37 cellular contexts compared by ENCODE assay signal in genomic region chr14:62130441-62130840, GRCh38.
DNase-seq lines count a peak whose midpoint lies in the region; ATAC-seq, FAIRE-seq and TF ChIP-seq lines count a peak whose summit lies in the region.
"Had no signal": no experiment of that assay in that cellular context is flagged by ENCODE, and none has a peak within 500 bp of the region (broad histone marks: within the 10 kb centered on the region; RNA-seq: fewer than 3 reads in every experiment).

No MANE protein-coding gene starts in this region.

- intact Hi-C loops in HepG2 (cut with micrococcal nuclease; ENCODE audit: unreplicated experiment) = no loop called here
- intact Hi-C loops in right lobe of liver (cut with DNase I) = loop anchor here in 1 of 2 donors (10.0 kb wide), 1 partner anchor 236 kb away; no protein-coding TSS in a partner anchor
- intact Hi-C loops in GM12878 (cut with micrococcal nuclease; ENCODE audit: unreplicated experiment) = no loop called here
- intact Hi-C loops in thyroid gland (cut with DNase I) = no loop called here

- no peak overlapping the region for H3K4me3 Mint-ChIP-seq in activated naive CD4-positive, alpha-beta T cell treated with anti-CD3 and anti-CD28 coated beads, Interleukin-2, amount 10 ng/mL, durations not matched to agents 7 days and 5 days
- H3K4me3 Mint-ChIP-seq: B cell; CD14-positive monocyte; CD4-positive, alpha-beta memory T cell; CD4-positive, alpha-beta T cell; CD4-positive, CD25-positive, alpha-beta regulatory T cell; CD8-positive, alpha-beta memory T cell; CD8-positive, alpha-beta T cell had no signal

- ATAC-seq in HepG2 = no peak
- ATAC-seq in right lobe of liver = no peak
- no peak for ATAC-seq in GM12878
- ATAC-seq: A549; CD8-positive, alpha-beta T cell had no signal

- no peak for TF ChIP-seq RAD21 in HepG2 (CRISPR knock-in tag; IDR thresholded peaks at IDR 0.05)
- no peak for TF ChIP-seq RAD21 in GM12878 (IDR thresholded peaks at IDR 0.05; ENCODE audit: insufficient read depth, low read depth, low read length)

- FAIRE-seq in HepG2 (lab: Jason Lieb, UNC) = no peak
- FAIRE-seq in GM12878 (lab: Jason Lieb, UNC) = no peak
- peak; percentile 71 for FAIRE-seq in frontal cortex (lab: Jason Lieb, UNC)
- FAIRE-seq: A204.1, A549, D721Med had no signal

- H3K4me1 ChIP-seq in HepG2 (ENCODE audit: insufficient read depth, low read length) (no peaks in the 10 kb centered on the region), right lobe of liver (no peaks in the 10 kb centered on the region), HEK293 (ENCODE audit: control insufficient read depth, insufficient read depth, low read length) (no peaks in the 10 kb centered on the region), GM12878 (ENCODE audit: control insufficient read depth, insufficient read depth, low read length) (no peaks in the 10 kb centered on the region), Peyer's patch (no peaks in the 10 kb centered on the region), thyroid gland (no peaks in the 10 kb centered on the region)
- H3K4me1 ChIP-seq: A549; BE2C; BLaER1; BLaER1 treated with 17β-estradiol and CSF1 and Interleukin-3, amounts not matched to agents 10 nM and 100 nM; Caco-2 had no signal

- no TSS peak for BruUV-seq in HepG2 (replicated peaks; lab: Mats Ljungman, UMichigan)
- no TSS peak for BruUV-seq in GM12878 (replicated peaks; lab: Mats Ljungman, UMichigan)

- WGBS in HepG2 (ENCODE audit: low lambda C conversion rate) = 2% methylated on average over 4 of the region's 4 CpGs
- WGBS in right lobe of liver (ENCODE audit: insufficient coverage, low coverage, low lambda C conversion rate, missing lambda C conversion rate) = 46% methylated on average over 4 of the region's 4 CpGs
- 2% methylated on average over 4 of the region's 4 CpGs for WGBS in GM12878 (ENCODE audit: insufficient coverage, insufficient replicate concordance, low lambda C conversion rate, missing lambda C conversion rate)
- WGBS in thyroid gland, 2 donors = 88 to 89% methylated on average over 4 of the region's 4 CpGs

- H3K27ac Mint-ChIP-seq in activated naive CD4-positive, alpha-beta T cell treated with anti-CD3 and anti-CD28 coated beads, Interleukin-2, amount 10 ng/mL, durations not matched to agents 7 days and 5 days = no peak overlapping the region
- H3K27ac Mint-ChIP-seq: B cell; CD14-positive monocyte; CD4-positive, alpha-beta memory T cell; CD4-positive, alpha-beta T cell; CD4-positive, CD25-positive, alpha-beta regulatory T cell; CD8-positive, alpha-beta memory T cell; CD8-positive, alpha-beta T cell had no signal

- no peak for TF ChIP-seq EP300 in HepG2 (IDR thresholded peaks at IDR 0.05; ENCODE audit: low read depth in 2 of 2, low read length in 2 of 2)
- TF ChIP-seq EP300 in HepG2 (CRISPR knock-in tag; IDR thresholded peaks at IDR 0.05; ENCODE audit: borderline replicate concordance) = no peak
- TF ChIP-seq EP300 in GM12878 (IDR thresholded peaks at IDR 0.05; ENCODE audit: borderline replicate concordance in 1 of 2, control insufficient read depth in 1 of 2, low read depth in 2 of 2, low read length in 2 of 2) = no peak

- peaks cover 24% of the 10 kb centered on the region for H3K27me3 Mint-ChIP-seq in activated naive CD4-positive, alpha-beta T cell treated with anti-CD3 and anti-CD28 coated beads, Interleukin-2, amount 10 ng/mL, durations not matched to agents 7 days and 5 days

- SMC1A ChIA-PET in GM12878 (lab: Charles Lee; ENCODE audit: uncharacterized antibody, unreplicated experiment) = interaction anchor here (0.6 kb wide), 1 partner anchor 1582 kb away, joined by 4 read pairs; no protein-coding TSS in a partner anchor

- H3K27ac ChIP-seq in HepG2 (ENCODE audit: extremely low read length, insufficient read depth, low read length) (no peak overlapping the region), right lobe of liver (no peak overlapping the region), HEK293 (ENCODE audit: extremely low read depth, low read depth, low read length) (no peak overlapping the region), GM12878 (ENCODE audit: control insufficient read depth, insufficient read depth) (no peak overlapping the region), Peyer's patch (no peak overlapping the region), thyroid gland (no peak overlapping the region)
- H3K27ac ChIP-seq: 22Rv1; A549; BLaER1; BLaER1 treated with 17β-estradiol and CSF1 and Interleukin-3, amounts not matched to agents 10 nM and 100 nM; C4-2B had no signal

- H3K36me3 ChIP-seq in HepG2 (replicated peaks in 1 of 2; ENCODE audit: control insufficient read depth in 1 of 2, insufficient read depth in 2 of 2, low read length in 2 of 2) (no peaks in the 10 kb centered on the region), right lobe of liver (no peaks in the 10 kb centered on the region), HEK293 (ENCODE audit: control insufficient read depth in 2 of 2, insufficient read depth in 1 of 2, low read length in 2 of 2) (no peaks in the 10 kb centered on the region), GM12878 (ENCODE audit: control insufficient read depth in 2 of 2, insufficient read depth in 2 of 2, low read length in 1 of 2) (no peaks in the 10 kb centered on the region), Peyer's patch (no peaks in the 10 kb centered on the region), thyroid gland (no peaks in the 10 kb centered on the region)
- H3K36me3 ChIP-seq: BE2C; BLaER1; BLaER1 treated with 17β-estradiol and CSF1 and Interleukin-3, amounts not matched to agents 10 nM and 100 nM had no signal

- H3K4me1 Mint-ChIP-seq in activated naive CD4-positive, alpha-beta T cell treated with anti-CD3 and anti-CD28 coated beads, Interleukin-2, amount 10 ng/mL, durations not matched to agents 7 days and 5 days = no peaks in the 10 kb centered on the region
- H3K4me1 Mint-ChIP-seq: CD14-positive monocyte; CD4-positive, alpha-beta memory T cell had no signal

- H3K9ac ChIP-seq in HepG2 (ENCODE audit: insufficient read depth, low read depth, low read length) (no peak overlapping the region), GM12878 (ENCODE audit: control insufficient read depth, insufficient read depth, low read length) (no peak overlapping the region)
- H3K9ac ChIP-seq: BLaER1; BLaER1 treated with 17β-estradiol and CSF1 and Interleukin-3, amounts not matched to agents 10 nM and 100 nM had no signal

- no peak for TF ChIP-seq POLR2A in HepG2 (IDR thresholded peaks at IDR 0.05; ENCODE audit: insufficient read depth in 1 of 2, low read depth in 2 of 2, low read length in 2 of 2)
- TF ChIP-seq POLR2A in right lobe of liver (IDR thresholded peaks at IDR 0.05) = no peak
- no peak for TF ChIP-seq POLR2A in GM12878 (IDR thresholded peaks at IDR 0.05; ENCODE audit: low read depth, low read length)
- TF ChIP-seq POLR2A in Peyer's patch (IDR thresholded peaks at IDR 0.05) = no peak
- TF ChIP-seq POLR2A in thyroid gland (IDR thresholded peaks at IDR 0.05) = no peak

- H4K20me1 ChIP-seq in HepG2 (ENCODE audit: insufficient read depth, low read length) = no peaks in the 10 kb centered on the region
- no peaks in the 10 kb centered on the region for H4K20me1 ChIP-seq in GM12878 (ENCODE audit: control insufficient read depth, insufficient read depth)
- H4K20me1 ChIP-seq: BLaER1; BLaER1 treated with 17β-estradiol and CSF1 and Interleukin-3, amounts not matched to agents 10 nM and 100 nM had no signal

- RAD21 ChIA-PET in GM12878 (lab: Charles Lee; ENCODE audit: unreplicated experiment) = no interaction called here

- H3K4me3 ChIP-seq in HepG2 (replicated peaks in 1 of 3; ENCODE audit: insufficient read depth in 1 of 3, low read depth in 2 of 3, low read length in 3 of 3) (no peak overlapping the region), right lobe of liver (no peak overlapping the region), HEK293 (ENCODE audit: low read depth, low read length) (no peak overlapping the region), GM12878 (no peak overlapping the region), Peyer's patch (no peak overlapping the region), thyroid gland (replicated peaks in 1 of 3) (no peak overlapping the region)
- H3K4me3 ChIP-seq: A549; BLaER1; BLaER1 treated with 17β-estradiol and CSF1 and Interleukin-3, amounts not matched to agents 10 nM and 100 nM had no signal

- CTCF ChIA-PET in HepG2 (lab: Yijun Ruan, JAX; ENCODE audit: low intra/inter-chr PET ratio, low total read pairs) (no interaction called here), HEK293 (lab: Yijun Ruan, JAX) (interaction anchor here (0.7 kb wide), 1 partner anchor 241 kb away, joined by 3 read pairs; no protein-coding TSS in a partner anchor), GM12878 (lab: Yijun Ruan, JAX) (no interaction called here)
- CTCF ChIA-PET in activated naive CD4-positive, alpha-beta T cell treated with anti-CD3 and anti-CD28 coated beads, Interleukin-2, amount 10 ng/mL, durations not matched to agents 7 days and 5 days (lab: Charles Lee) = no interaction called here

- no peaks in the 10 kb centered on the region for H3K36me3 Mint-ChIP-seq in activated naive CD4-positive, alpha-beta T cell treated with anti-CD3 and anti-CD28 coated beads, Interleukin-2, amount 10 ng/mL, durations not matched to agents 7 days and 5 days
- H3K36me3 Mint-ChIP-seq: CD14-positive monocyte; CD4-positive, alpha-beta memory T cell; CD4-positive, CD25-positive, alpha-beta regulatory T cell; CD8-positive, alpha-beta memory T cell; CD8-positive, alpha-beta T cell had no signal

- no peaks in the 10 kb centered on the region for H3K9me3 ChIP-seq in HepG2 (ENCODE audit: low read length)
- H3K9me3 ChIP-seq in right lobe of liver = no peaks in the 10 kb centered on the region
- H3K9me3 ChIP-seq in HEK293 (ENCODE audit: control insufficient read depth, insufficient read depth, low read depth, low read length) = no peaks in the 10 kb centered on the region
- no peaks in the 10 kb centered on the region for H3K9me3 ChIP-seq in GM12878 (replicated peaks; ENCODE audit: control insufficient read depth, insufficient read depth, low read length)
- H3K9me3 ChIP-seq in Peyer's patch = no peaks in the 10 kb centered on the region
- H3K9me3 ChIP-seq in thyroid gland = no peaks in the 10 kb centered on the region
- H3K9me3 ChIP-seq: A549, BE2C, BLaER1, Caco-2 had no signal

- H3K9me3 Mint-ChIP-seq in activated naive CD4-positive, alpha-beta T cell treated with anti-CD3 and anti-CD28 coated beads, Interleukin-2, amount 10 ng/mL, durations not matched to agents 7 days and 5 days = no peaks in the 10 kb centered on the region
- H3K9me3 Mint-ChIP-seq: CD14-positive monocyte; CD4-positive, alpha-beta memory T cell; CD4-positive, alpha-beta T cell; CD4-positive, CD25-positive, alpha-beta regulatory T cell; CD8-positive, alpha-beta T cell had no signal

- DNase-seq in HepG2 (ENCODE audit: low spot score) (no peak), right lobe of liver (no peak), GM12878 (ENCODE audit: low read depth, low spot score) (no peak), frontal cortex (ENCODE audit: low spot score in 2 of 2) (no peak), Peyer's patch (no peak), thyroid gland (no peak)
- no peak for DNase-seq in activated naive CD4-positive, alpha-beta T cell treated with anti-CD3 and anti-CD28 coated beads, Interleukin-2, amount 10 ng/mL, durations not matched to agents 7 days and 5 days
- DNase-seq: 8988T; ACHN; AML-193; BE2C; C1 segment of cervical spinal cord; Caco-2; Calu3; CD4-positive, alpha-beta memory T cell; CD4-positive, alpha-beta T cell; CD4-positive, CD25-positive, alpha-beta regulatory T cell; CD8-positive, alpha-beta memory T cell; CD8-positive, alpha-beta T cell; COR-L47; DMS 273 treated with DMSO at 0.1 percent for 48 hours; DMS153; DMS53; DMS79; DMS79 treated with DMSO at 0.1 percent for 48 hours; DND-41; EL had no signal

- no peaks in the 10 kb centered on the region for H3K79me2 ChIP-seq in HepG2 (ENCODE audit: insufficient read depth, low read length)
- H3K79me2 ChIP-seq in GM12878 (ENCODE audit: control insufficient read depth, insufficient read depth, low read length) = no peaks in the 10 kb centered on the region

- no peak overlapping the region for H2AFZ ChIP-seq in HepG2 (ENCODE audit: low read length)
- H2AFZ ChIP-seq in GM12878 (ENCODE audit: control insufficient read depth, low read depth, low read length) = no peak overlapping the region

- H3K4me2 ChIP-seq in HepG2 (ENCODE audit: low read depth, low read length) (no peak overlapping the region), GM12878 (ENCODE audit: control insufficient read depth, insufficient read depth) (no peak overlapping the region)
- H3K4me2 ChIP-seq: A549; BLaER1; BLaER1 treated with 17β-estradiol and CSF1 and Interleukin-3, amounts not matched to agents 10 nM and 100 nM had no signal

- POLR2A ChIA-PET in HepG2 (lab: Yijun Ruan, JAX) (no interaction called here), HEK293 (lab: Yijun Ruan, JAX) (no interaction called here), GM12878 (lab: Charles Lee) (no interaction called here)

- no peak for TF ChIP-seq CTCF in HepG2 (CRISPR knock-in tag; IDR thresholded peaks at IDR 0.05)
- no peak for TF ChIP-seq CTCF in right lobe of liver (IDR thresholded peaks at IDR 0.05)
- TF ChIP-seq CTCF in HEK293 (tag by site-specific recombination; IDR thresholded peaks at IDR 0.05) = no peak
- no peak for TF ChIP-seq CTCF in GM12878 (IDR thresholded peaks at IDR 0.05 in 2 of 3, conservative IDR thresholded peaks at IDR 0.05 in 1 of 3; ENCODE audit: control insufficient read depth in 2 of 3, extremely low read depth in 1 of 3, insufficient read depth in 1 of 3, low read depth in 3 of 3, low read length in 3 of 3)
- no peak for TF ChIP-seq CTCF in Peyer's patch (IDR thresholded peaks at IDR 0.05)
- no peak for TF ChIP-seq CTCF in thyroid gland (IDR thresholded peaks at IDR 0.05)

- H3K27me3 ChIP-seq in HepG2 (ENCODE audit: control insufficient read depth in 1 of 2, insufficient read depth in 2 of 2, low read length in 2 of 2) (no peaks in the 10 kb centered on the region), right lobe of liver (peaks cover 0 to 11% of the 10 kb centered on the region in 2 donors), GM12878 (replicated peaks in 1 of 2; ENCODE audit: control insufficient read depth in 2 of 2, insufficient read depth in 2 of 2, low read length in 1 of 2) (peaks cover 0 to 3% of the 10 kb centered on the region in 2 experiments; a peak in 1 of 4 replicates), Peyer's patch (no peaks in the 10 kb centered on the region), thyroid gland (no peaks in the 10 kb centered on the region)
- H3K27me3 ChIP-seq: BLaER1; BLaER1 treated with 17β-estradiol and CSF1 and Interleukin-3, amounts not matched to agents 10 nM and 100 nM had no signal

- in situ Hi-C loops in HepG2 (cut with HindIII; ENCODE audit: extremely low pct_ligation_motif_present, low pct_unique_long_range_greater_than_20kb) = no loop called here
- in situ Hi-C loops in GM12878 (cut with MboI) = no loop called here

Comparison
In these comparisons a context has a peak if more than half of its experiments do, and no peak if none do; other contexts are left out.
1. Of the 63 proteins assayed by ChIP-seq in both HepG2 and HEK293: peak only in HepG2: none; only in HEK293: ATF2; in both: none; in neither: 62.